In the genomic region with DNA sequence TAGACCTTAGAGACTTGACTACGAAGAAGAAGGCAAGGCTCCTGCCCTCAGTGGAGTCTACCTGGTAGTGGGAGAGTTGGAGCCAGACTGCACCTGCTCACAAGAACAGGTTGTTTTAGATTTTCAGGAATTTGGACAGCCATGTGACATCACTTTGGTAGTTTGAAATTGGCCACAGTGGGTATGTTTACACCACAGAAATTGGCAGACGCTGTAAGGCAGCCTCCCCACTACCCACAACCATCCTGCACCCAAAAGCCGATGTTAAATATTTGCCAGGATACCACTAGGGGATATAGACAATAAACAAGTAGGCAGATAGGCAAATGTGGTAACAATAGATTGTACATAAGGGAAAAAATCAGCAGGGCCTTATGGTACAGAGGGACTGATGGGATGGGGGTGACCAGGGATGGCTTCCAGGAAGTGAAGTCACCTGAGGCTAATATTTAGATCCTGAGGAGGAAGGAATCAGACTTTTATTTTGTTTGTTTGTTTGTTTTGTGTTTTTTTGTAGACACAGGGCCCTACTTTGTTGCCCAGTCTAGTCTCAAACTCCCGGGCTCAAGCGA, we compare ENCODE assay signal across 23 cellular contexts. TPM values are rescaled to one million over a fixed set of nuclear protein-coding genes. Genes with fewer than 3 reads are reported as not detected.
DNase-seq lines count a peak whose midpoint lies in the region; ATAC-seq and TF ChIP-seq lines count a peak whose summit lies in the region.
"Had no signal": no experiment of that assay in that cellular context is flagged by ENCODE, and none has a peak within 500 bp of the region (broad histone marks: within the 10 kb centered on the region; RNA-seq: fewer than 3 reads in every experiment).

No MANE protein-coding gene starts in this region.

- H2AFZ ChIP-seq in PC-9: no peak overlapping the region

- H3K4me3 ChIP-seq in BLaER1 treated with 17β-estradiol and CSF1 and Interleukin-3, amounts not matched to agents 10 nM and 100 nM: no peak overlapping the region
- H3K4me3 ChIP-seq in PC-9 (no peak overlapping the region), skeletal muscle satellite cell (ENCODE audit: low read length) (no peak overlapping the region)
- H3K4me3 ChIP-seq: GM12878, ovary, right atrium auricular region, upper lobe of right lung had no signal

- peaks cover 50% of the 10 kb centered on the region for H3F3A ChIP-seq in PC-9 (ENCODE audit: insufficient read depth, low read depth)

- peak overlapping the region; percentile 75 to 97 (median 89); a peak in 21 of 22 replicates for H3K4me2 ChIP-seq in BLaER1 treated with 17β-estradiol and CSF1 and Interleukin-3, amounts not matched to agents 10 nM and 100 nM
- H3K4me2 ChIP-seq in PC-9 (peak overlapping the region; percentile 62), skeletal muscle satellite cell (ENCODE audit: low read length) (no peak overlapping the region)

- peak overlapping the region in 10 of 11 experiments; percentile 1 to 90 (median 74); a peak in 13 of 22 replicates for H3K27ac ChIP-seq in BLaER1 treated with 17β-estradiol and CSF1 and Interleukin-3, amounts not matched to agents 10 nM and 100 nM
- H3K27ac ChIP-seq in PC-9 (peak overlapping the region; percentile 97), epithelial cell of prostate (peak overlapping the region; percentile 99)
- H3K27ac ChIP-seq: ovary, right atrium auricular region had no signal

- intact Hi-C loops in PC-9 (cut with micrococcal nuclease; ENCODE audit: unreplicated experiment): no loop called here

- H4K20me1 ChIP-seq in BLaER1 treated with 17β-estradiol and CSF1 and Interleukin-3, amounts not matched to agents 10 nM and 100 nM: no peaks in the 10 kb centered on the region
- no peaks in the 10 kb centered on the region for H4K20me1 ChIP-seq in PC-9 (ENCODE audit: insufficient read depth)

- CTCF ChIA-PET in PC-9 (lab: Charles Lee): no interaction called here

- BruUV-seq in PC-9 (replicated peaks; lab: Mats Ljungman, UMichigan): no TSS peak

- no peaks in the 10 kb centered on the region for H3K9me3 ChIP-seq in BLaER1 treated with 17β-estradiol and CSF1 and Interleukin-3, amounts not matched to agents 10 nM and 100 nM (replicated peaks in 1 of 11)
- no peaks in the 10 kb centered on the region for H3K9me3 ChIP-seq in PC-9 (ENCODE audit: insufficient read depth, low read depth)
- no peaks in the 10 kb centered on the region for H3K9me3 ChIP-seq in skeletal muscle satellite cell (replicated peaks; ENCODE audit: low read length)
- H3K9me3 ChIP-seq: ovary, right atrium auricular region, upper lobe of right lung had no signal

- peaks cover 74 to 79% (median 76%) of the 10 kb centered on the region in 10 experiments for H3K4me1 ChIP-seq in BLaER1 treated with 17β-estradiol and CSF1 and Interleukin-3, amounts not matched to agents 10 nM and 100 nM
- H3K4me1 ChIP-seq in PC-9 (replicated peaks; ENCODE audit: insufficient read depth) (peaks cover 61% of the 10 kb centered on the region), skeletal muscle satellite cell (ENCODE audit: control insufficient read depth, insufficient read depth, low read length) (peaks cover 60% of the 10 kb centered on the region)

- ATAC-seq in GM21786 (IDR thresholded peaks at IDR 0.05; ENCODE audit: unreplicated experiment): no peak
- ATAC-seq: activated CD4-positive, CD25-positive, alpha-beta regulatory T cell treated with anti-CD3 and anti-CD28 coated beads, Interleukin-2, amount 50 U/mL, for 24 hours; GM12878; natural killer cell; upper lobe of right lung had no signal

- no peak overlapping the region; a peak in 1 of 22 replicates for H3K9ac ChIP-seq in BLaER1 treated with 17β-estradiol and CSF1 and Interleukin-3, amounts not matched to agents 10 nM and 100 nM
- H3K9ac ChIP-seq in skeletal muscle satellite cell (ENCODE audit: low read depth, low read length): peak overlapping the region; percentile 77

- H3K27me3 ChIP-seq in BLaER1 treated with 17β-estradiol and CSF1 and Interleukin-3, amounts not matched to agents 10 nM and 100 nM: no peaks in the 10 kb centered on the region
- no peaks in the 10 kb centered on the region for H3K27me3 ChIP-seq in PC-9 (ENCODE audit: insufficient read depth, low read depth)
- no peaks in the 10 kb centered on the region for H3K27me3 ChIP-seq in skeletal muscle satellite cell (ENCODE audit: control insufficient read depth, insufficient read depth, low read length)
- H3K27me3 ChIP-seq: ovary, right atrium auricular region, upper lobe of right lung had no signal

- DNase-seq in PC-9 (no peak), epithelial cell of prostate (ENCODE audit: low read depth, low spot score) (no peak), inferior parietal cortex (ENCODE audit: extremely low spot score) (no peak), GM03348 (ENCODE audit: low spot score) (no peak), G401 (ENCODE audit: low spot score) (no peak)
- DNase-seq: activated CD4-positive, alpha-beta memory T cell treated with anti-CD3 and anti-CD28 coated beads, Interleukin-2, amount 10 ng/mL, durations not matched to agents 7 days and 5 days; activated naive CD4-positive, alpha-beta T cell treated with Interleukin-2 at 50 U/mL for 16 hours; aorta; CD4-positive, alpha-beta memory T cell; Karpas-422; kidney glomerular epithelial cell; natural killer cell; NCI-H1694 treated with DMSO at 0.1 percent for 48 hours; NCI-H69; ovary; Right ventricle myocardium superior; upper lobe of right lung had no signal

- no peak for TF ChIP-seq CTCF in PC-9 (conservative IDR thresholded peaks at IDR 0.05)

- H3K9me2 ChIP-seq in PC-9 (ENCODE audit: insufficient read depth): no peaks in the 10 kb centered on the region

- in situ Hi-C loops in G401 (cut with HindIII; ENCODE audit: low sequenced_read_pairs): no loop called here

- no peaks in the 10 kb centered on the region for H3K79me2 ChIP-seq in PC-9 (ENCODE audit: low read depth)

- POLR2A ChIA-PET in PC-9 (lab: Charles Lee; ENCODE audit: unreplicated experiment): no interaction called here

- H3K36me3 ChIP-seq in BLaER1 treated with 17β-estradiol and CSF1 and Interleukin-3, amounts not matched to agents 10 nM and 100 nM: no peaks in the 10 kb centered on the region
- no peaks in the 10 kb centered on the region for H3K36me3 ChIP-seq in PC-9 (ENCODE audit: low read depth)
- H3K36me3 ChIP-seq in skeletal muscle satellite cell (ENCODE audit: insufficient read depth, low read length): no peaks in the 10 kb centered on the region
- H3K36me3 ChIP-seq: ovary, right atrium auricular region, upper lobe of right lung had no signal

RNA-seq across cellular contexts. Expression of a gene that starts 31.1 kb away (rescaled TPM):
- 10.3 and 18.4 TPM in 2 replicates for total RNA-seq in PC-9 (2021)
- 204 and 438 TPM in 2 replicates for total RNA-seq in skeletal muscle satellite cell (2012; rRNA removed)
- total RNA-seq in G401 (2014; rRNA removed; shearing (Covaris generic)): 36.6 and 39.1 TPM in 2 replicates

RNA-seq across cellular contexts. Expression of a gene that starts 32.0 kb away (rescaled TPM):
- 106 and 159 TPM in 2 replicates for total RNA-seq in PC-9 (2021)
- 162 and 224 TPM in 2 replicates for total RNA-seq in skeletal muscle satellite cell (2012; rRNA removed)
- total RNA-seq in G401 (2014; rRNA removed; shearing (Covaris generic)): 21.3 and 28.7 TPM in 2 replicates
